ENCODE assay signal across 26 cellular contexts in genomic region chr16:18059577-18059976, GRCh38.
"Had no signal": no experiment of that assay in that cellular context is flagged by ENCODE, and none has a peak within 500 bp of the region (broad histone marks: within the 10 kb centered on the region; RNA-seq: fewer than 3 reads in every experiment).

No MANE protein-coding gene starts in this region.

- H3K27ac ChIP-seq: neural progenitor cell, ovary, parathyroid adenoma, psoas muscle, skin epidermis, spleen, suprapubic skin, testis, tibial artery, transverse colon, upper lobe of right lung, uterus had no signal

- H3K79me2 ChIP-seq: parathyroid adenoma had no signal

- H2AFZ ChIP-seq: neural progenitor cell, parathyroid adenoma had no signal

- H3K4me3 ChIP-seq: neural progenitor cell, ovary, psoas muscle, skin epidermis, smooth muscle cell, spleen, suprapubic skin, testis, tibial artery, transverse colon, upper lobe of right lung, uterus had no signal

- DNase-seq: natural killer cell; occipital lobe; ovary; psoas muscle; right cardiac atrium; spleen; stimulated activated CD4-positive, alpha-beta T cell treated with anti-CD3 and anti-CD28 coated beads, Interleukin-12 subunit alpha, Interleukin-12 subunit beta, amount 100 ng/mL, for 4 hours; stimulated activated CD4-positive, alpha-beta T cell treated with anti-CD3 and anti-CD28 coated beads, Interleukin-1b, Interleukin-23, amount 100 ng/mL, for 48 hours; stimulated activated CD4-positive, alpha-beta T cell treated with anti-CD3 and anti-CD28 coated beads, Interleukin-4, amount 100 ng/mL, for 1 hour; stimulated activated CD4-positive, alpha-beta T cell treated with anti-CD3 and anti-CD28 coated beads, Interleukin-4, amount 100 ng/mL, for 4 hours; stimulated activated CD8-positive, alpha-beta memory T cell treated with anti-CD3 and anti-CD28 coated beads, Interleukin-4, amount 100 ng/mL, for 48 hours; stimulated activated naive CD4-positive, alpha-beta T cell; stimulated activated naive CD8-positive, alpha-beta T cell treated with anti-CD3 and anti-CD28 coated beads, Interleukin-15, amount 100 ng/mL, for 72 hours; stimulated activated naive CD8-positive, alpha-beta T cell treated with anti-CD3 and anti-CD28 coated beads, Interleukin-15, Interleukin-2, amounts not matched to agents 100 U/mL and 50 U/mL, for 24 hours; testis; tibial artery; transverse colon; upper lobe of right lung; uterus had no signal

- H3K36me3 ChIP-seq: neural progenitor cell, ovary, spleen, suprapubic skin, tibial artery, transverse colon, upper lobe of right lung, uterus had no signal

- H3K9ac ChIP-seq: neural progenitor cell, parathyroid adenoma had no signal

- H3K27me3 ChIP-seq: neural progenitor cell, ovary, testis, tibial artery, uterus had no signal

- H3K9me3 ChIP-seq: ovary, psoas muscle, spleen, suprapubic skin, testis, tibial artery, transverse colon, upper lobe of right lung, uterus had no signal

- H3K4me1 ChIP-seq: neural progenitor cell, parathyroid adenoma, psoas muscle, suprapubic skin, testis, tibial artery, transverse colon, upper lobe of right lung, uterus had no signal

- H3K4me2 ChIP-seq: neural progenitor cell, smooth muscle cell had no signal

- ATAC-seq: natural killer cell; psoas muscle; right cardiac atrium; sciatic nerve; stimulated activated memory B cell treated with anti-CD40 and anti-IgM and Interleukin-4, amounts not matched to agents 10 μg/mL and 1 μg/mL and 100 μg/mL, for 72 hours; stimulated activated naive CD8-positive, alpha-beta T cell treated with anti-CD3 and anti-CD28 coated beads, Interleukin-15, amount 100 ng/mL, for 72 hours; stimulated activated naive CD8-positive, alpha-beta T cell treated with anti-CD3 and anti-CD28 coated beads, Interleukin-15, Interleukin-2, amounts not matched to agents 100 U/mL and 50 U/mL, for 24 hours; upper lobe of right lung had no signal
